ENCODE assay signal across 9 cellular contexts in genomic region chr10:71486465-71487114, GRCh38.
A peak's percentile ranks its signal among the peaks of the same experiment; 100 is the strongest.
DNase-seq lines count a peak whose midpoint lies in the region; ATAC-seq and TF ChIP-seq lines count a peak whose summit lies in the region.
"Had no signal": no experiment of that assay in that cellular context is flagged by ENCODE, and none has a peak within 500 bp of the region (broad histone marks: within the 10 kb centered on the region; RNA-seq: fewer than 3 reads in every experiment).

No MANE protein-coding gene starts in this region.

- H3K27me3 ChIP-seq in right lobe of liver (no peaks in the 10 kb centered on the region), testis (no peaks in the 10 kb centered on the region)

- peaks cover 13 to 45% (median 27%) of the 10 kb centered on the region in 5 experiments for H3K9me3 Mint-ChIP-seq in brain
- peaks cover 3% of the 10 kb centered on the region for H3K9me3 Mint-ChIP-seq in natural killer cell treated with Interleukin-12 subunit alpha and Interleukin-12 subunit beta and Interleukin-15 and Interleukin-18, amount 100 ng/mL, for 72 hours

- TF ChIP-seq CTCF in brain (conservative IDR thresholded peaks at IDR 0.05): peak; percentile 40 to 64
- peak; percentile 47 to 73 (median 56) for TF ChIP-seq CTCF in right lobe of liver (IDR thresholded peaks at IDR 0.05)
- TF ChIP-seq CTCF in testis (IDR thresholded peaks at IDR 0.05): peak in 2 of 3 experiments; percentile 28 to 44

- no peak overlapping the region for H3K27ac ChIP-seq in right lobe of liver
- no peak overlapping the region for H3K27ac ChIP-seq in testis

- TF ChIP-seq POLR2A in right lobe of liver (IDR thresholded peaks at IDR 0.05): no peak
- no peak for TF ChIP-seq POLR2A in testis (IDR thresholded peaks at IDR 0.05)

- H3K4me1 ChIP-seq in right lobe of liver (no peaks in the 10 kb centered on the region), testis (no peaks in the 10 kb centered on the region)

- peak; percentile 14 for DNase-seq in A172 (ENCODE audit: low spot score)
- DNase-seq in GM19238 (ENCODE audit: insufficient read length, low spot score): peak; percentile 23
- peak; percentile 23 for DNase-seq in RKO (ENCODE audit: low spot score)
- peak; percentile 65 to 72 (median 67) for DNase-seq in right lobe of liver
- DNase-seq in testis: peak; percentile 67
- DNase-seq in natural killer cell treated with Interleukin-12 subunit alpha and Interleukin-12 subunit beta and Interleukin-15 and Interleukin-18, amount 100 ng/mL, for 72 hours (ENCODE audit: low spot score): no peak
- DNase-seq in HPDE6-E6E7 (ENCODE audit: extremely low spot score): no peak

- H3K4me3 ChIP-seq in right lobe of liver (no peak overlapping the region), testis (no peak overlapping the region)

- peak overlapping the region in 1 of 5 experiments; percentile 48 for H3K27ac Mint-ChIP-seq in brain
- H3K27ac Mint-ChIP-seq in natural killer cell treated with Interleukin-12 subunit alpha and Interleukin-12 subunit beta and Interleukin-15 and Interleukin-18, amount 100 ng/mL, for 72 hours: no peak overlapping the region
- H3K27ac Mint-ChIP-seq: activated naive CD8-positive, alpha-beta T cell had no signal

- 6% methylated on average over 2 of the region's 6 CpGs for WGBS in right lobe of liver (ENCODE audit: insufficient coverage, low coverage, low lambda C conversion rate, missing lambda C conversion rate)
- 75 to 83% methylated on average over 3 to 6 of the region's 6 CpGs for WGBS in testis, 2 donors

- ATAC-seq in right lobe of liver: peak; percentile 69 to 89 (median 80)
- ATAC-seq in natural killer cell treated with Interleukin-12 subunit alpha and Interleukin-12 subunit beta and Interleukin-15 and Interleukin-18, amount 100 ng/mL, for 72 hours: no peak

- H3K36me3 Mint-ChIP-seq in brain: peaks cover 21% of the 10 kb centered on the region
- H3K36me3 Mint-ChIP-seq in natural killer cell treated with Interleukin-12 subunit alpha and Interleukin-12 subunit beta and Interleukin-15 and Interleukin-18, amount 100 ng/mL, for 72 hours: peaks cover 6% of the 10 kb centered on the region

- H3K36me3 ChIP-seq in right lobe of liver: no peaks in the 10 kb centered on the region
- H3K36me3 ChIP-seq in testis (ENCODE audit: low read depth, missing control alignments): no peaks in the 10 kb centered on the region

- no peak overlapping the region for H3K4me3 Mint-ChIP-seq in brain
- no peak overlapping the region for H3K4me3 Mint-ChIP-seq in natural killer cell treated with Interleukin-12 subunit alpha and Interleukin-12 subunit beta and Interleukin-15 and Interleukin-18, amount 100 ng/mL, for 72 hours
- H3K4me3 Mint-ChIP-seq: activated naive CD8-positive, alpha-beta T cell had no signal

- H3K9me3 ChIP-seq in right lobe of liver (no peaks in the 10 kb centered on the region), testis (no peaks in the 10 kb centered on the region)

- H3K4me1 Mint-ChIP-seq in brain: peaks cover 8% of the 10 kb centered on the region
- H3K4me1 Mint-ChIP-seq in natural killer cell treated with Interleukin-12 subunit alpha and Interleukin-12 subunit beta and Interleukin-15 and Interleukin-18, amount 100 ng/mL, for 72 hours (ENCODE audit: low read depth in 2 of 2): no peaks in the 10 kb centered on the region

- peaks cover 8% of the 10 kb centered on the region for H3K27me3 Mint-ChIP-seq in brain
- H3K27me3 Mint-ChIP-seq in natural killer cell treated with Interleukin-12 subunit alpha and Interleukin-12 subunit beta and Interleukin-15 and Interleukin-18, amount 100 ng/mL, for 72 hours: peaks cover 0 to 5% of the 10 kb centered on the region in 2 donors
- H3K27me3 Mint-ChIP-seq: activated naive CD8-positive, alpha-beta T cell had no signal

- intact Hi-C loops in right lobe of liver (cut with DNase I) (loop anchor here in 1 of 2 donors (10.0 kb wide), 1 partner anchor 162 kb away; no protein-coding TSS in a partner anchor), testis (cut with DNase I; ENCODE audit: low total_unique reads) (no loop called here)

Comparison
In these comparisons a context has a peak if more than half of its experiments do, and no peak if none do; other contexts are left out.
1. DNase-seq: peak in A172 (single experiment), GM19238 (single experiment), RKO (single experiment), right lobe of liver (3 of 3) and testis (single experiment); none in natural killer cell treated with Interleukin-12 subunit alpha and Interleukin-12 subunit beta and Interleukin-15 and Interleukin-18, amount 100 ng/mL, for 72 hours (single experiment) and HPDE6-E6E7 (single experiment).
2. ATAC-seq: peak in right lobe of liver (4 of 4); none in natural killer cell treated with Interleukin-12 subunit alpha and Interleukin-12 subunit beta and Interleukin-15 and Interleukin-18, amount 100 ng/mL, for 72 hours (0 of 2).
3. Peak in every context shown above with its lines, with median percentiles within 50 percentile points of each other: CTCF ChIP-seq.